In genomic region chr1:207833381-207833780, GRCh38 we compare ENCODE assay signal across 1 cellular context.
TF ChIP-seq lines count a peak whose summit lies in the region.

No MANE protein-coding gene starts in this region.

TF ChIP-seq in SK-N-SH, 30 proteins besides CTCF, POLR2A, EP300 and RAD21 (continued from another document):
- no peak for TF ChIP-seq ZBTB33 (IDR thresholded peaks at IDR 0.05; ENCODE audit: borderline replicate concordance, low read depth)
TF ChIP-seq in SK-N-SH: peak in this region for 0.
